ENCODE assay signal across 8 cellular contexts in the genomic region with DNA sequence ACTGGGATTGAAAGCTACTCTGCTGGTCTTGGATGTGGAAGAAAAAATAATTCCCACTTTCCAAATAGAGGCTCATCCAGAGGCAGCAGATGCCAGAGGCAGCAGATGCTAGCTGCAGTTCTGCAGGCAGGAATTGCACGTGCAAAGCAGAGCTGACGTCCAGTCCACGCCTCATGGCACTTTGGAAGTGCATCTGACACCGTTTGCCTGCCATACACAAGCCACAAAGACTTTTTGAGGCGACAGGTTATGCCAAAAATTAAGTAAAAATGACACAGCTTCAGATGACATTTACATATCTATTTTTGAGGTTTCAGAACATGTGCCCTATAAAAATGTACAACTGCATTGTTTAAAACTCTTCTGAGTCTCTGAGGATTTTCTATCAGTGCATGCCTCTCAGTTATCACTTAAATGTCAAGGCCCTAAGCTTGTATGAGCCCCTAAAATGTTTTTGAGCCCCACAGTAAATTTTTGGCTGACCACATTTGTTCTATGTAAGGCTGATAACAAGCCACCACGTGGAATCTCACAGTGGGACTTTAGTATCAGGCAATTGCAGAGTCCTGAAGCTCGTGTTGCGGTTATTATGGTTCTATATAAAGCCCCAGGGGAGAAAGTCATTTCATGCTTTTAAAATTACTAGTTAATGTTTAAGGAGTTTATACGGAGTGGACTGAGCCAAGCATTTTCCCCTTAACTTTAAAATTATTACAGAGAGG.
A peak's percentile ranks its signal among the peaks of the same experiment; 100 is the strongest.
DNase-seq lines count a peak whose midpoint lies in the region; ATAC-seq and TF ChIP-seq lines count a peak whose summit lies in the region.

No MANE protein-coding gene starts in this region.

- no peaks in the 10 kb centered on the region for H3K36me3 ChIP-seq in muscle layer of duodenum (ENCODE audit: control insufficient read depth in 1 of 2, insufficient read depth in 2 of 2, low read length in 2 of 2)
- no peaks in the 10 kb centered on the region for H3K36me3 ChIP-seq in psoas muscle (ENCODE audit: insufficient read depth in 1 of 2, low read depth in 1 of 2)

- peaks cover 78% of the 10 kb centered on the region for H3K4me1 Mint-ChIP-seq in activated CD8-positive, alpha-beta T cell treated with anti-CD3 and anti-CD28 coated beads for 36 hours (ENCODE audit: low read depth)

- peaks cover 13% of the 10 kb centered on the region for H3K9me3 Mint-ChIP-seq in activated CD8-positive, alpha-beta T cell treated with anti-CD3 and anti-CD28 coated beads for 36 hours

- WGBS in psoas muscle, 3 donors, result 40 to 61% (median 51%) methylated on average over 9 of the region's 9 CpGs

- intact Hi-C loops in activated CD8-positive, alpha-beta T cell treated with anti-CD3 and anti-CD28 coated beads for 36 hours (cut with micrococcal nuclease), result loop anchor here (10.0 kb wide), 1 partner anchor 237 kb away; a partner anchor contains a TSS
- intact Hi-C loops in psoas muscle (cut with DNase I), result no loop called here

- DNase-seq in ACHN (peak; percentile 62), psoas muscle (no peak), COLO668 (lab: John Stamatoyannopoulos, UW; ENCODE audit: unreplicated experiment) (no peak)
- DNase-seq in activated CD8-positive, alpha-beta T cell treated with anti-CD3 and anti-CD28 coated beads for 36 hours, result peak; percentile 35
- DNase-seq in activated naive CD4-positive, alpha-beta T cell treated with anti-CD3 and anti-CD28 coated beads, Interleukin-2, amount 50 U/mL, for 16 hours, result no peak

- no peaks in the 10 kb centered on the region for H3K27me3 Mint-ChIP-seq in activated CD8-positive, alpha-beta T cell treated with anti-CD3 and anti-CD28 coated beads for 36 hours

- in situ Hi-C loops in ACHN (cut with HindIII; ENCODE audit: low pct_ligation_motif_present, low pct_unique_long_range_greater_than_20kb, low sequenced_read_pairs), result no loop called here

- ATAC-seq in GM19025 (IDR thresholded peaks at IDR 0.05; ENCODE audit: low read depth, unreplicated experiment) (peak; percentile 80), HG03108 (IDR thresholded peaks at IDR 0.05; ENCODE audit: unreplicated experiment) (peak; percentile 78), psoas muscle (no peak)
- peak; percentile 67 for ATAC-seq in activated CD8-positive, alpha-beta T cell treated with anti-CD3 and anti-CD28 coated beads for 36 hours

- H3K4me1 ChIP-seq in muscle layer of duodenum (ENCODE audit: control insufficient read depth in 1 of 2, insufficient read depth in 2 of 2, low read length in 2 of 2) (peaks cover 0 to 23% of the 10 kb centered on the region in 2 donors), psoas muscle (no peaks in the 10 kb centered on the region)

- H3K4me3 Mint-ChIP-seq in activated CD8-positive, alpha-beta T cell treated with anti-CD3 and anti-CD28 coated beads for 36 hours, result no peak overlapping the region

- CTCF ChIA-PET in activated CD8-positive, alpha-beta T cell treated with anti-CD3 and anti-CD28 coated beads for 36 hours (lab: Charles Lee), result interaction anchor here (1.2 to 1.5 kb wide), 2 partner anchors 11 to 25 kb away, joined by 3 to 5 read pairs; no protein-coding TSS in a partner anchor

- H3K9me3 ChIP-seq in muscle layer of duodenum (ENCODE audit: control insufficient read depth in 1 of 2, low read length in 2 of 2) (peaks cover 0 to 3% of the 10 kb centered on the region in 2 donors), psoas muscle (peaks cover 6% of the 10 kb centered on the region)

- H3K27ac ChIP-seq in muscle layer of duodenum (ENCODE audit: low read length) (peak overlapping the region; percentile 52), psoas muscle (no peak overlapping the region)

- POLR2A ChIA-PET in activated CD8-positive, alpha-beta T cell treated with anti-CD3 and anti-CD28 coated beads for 36 hours (lab: Charles Lee), result interaction anchor here (0.7 to 1.2 kb wide), 4 partner anchors 15 to 347 kb away, joined by 3 to 5 read pairs (median 4); no protein-coding TSS in a partner anchor

- H3K36me3 Mint-ChIP-seq in activated CD8-positive, alpha-beta T cell treated with anti-CD3 and anti-CD28 coated beads for 36 hours (ENCODE audit: low read depth), result peaks cover 18% of the 10 kb centered on the region

- no peaks in the 10 kb centered on the region for H3K27me3 ChIP-seq in muscle layer of duodenum (ENCODE audit: low read depth, low read length)
- no peaks in the 10 kb centered on the region for H3K27me3 ChIP-seq in psoas muscle (ENCODE audit: insufficient read depth in 3 of 3, low read length in 2 of 3)

- peak overlapping the region; percentile 84 for H3K27ac Mint-ChIP-seq in activated CD8-positive, alpha-beta T cell treated with anti-CD3 and anti-CD28 coated beads for 36 hours

- no peak for TF ChIP-seq CTCF in activated CD8-positive, alpha-beta T cell treated with anti-CD3 and anti-CD28 coated beads for 36 hours (IDR thresholded peaks at IDR 0.05)
- TF ChIP-seq CTCF in psoas muscle (IDR thresholded peaks at IDR 0.05), result no peak

- H3K4me3 ChIP-seq in muscle layer of duodenum (ENCODE audit: low read depth in 1 of 2, low read length in 2 of 2) (no peak overlapping the region), psoas muscle (no peak overlapping the region)

Comparison
In these comparisons a context has a peak if more than half of its experiments do, and no peak if none do; other contexts are left out.
1. DNase-seq: peak in ACHN (single experiment) and activated CD8-positive, alpha-beta T cell treated with anti-CD3 and anti-CD28 coated beads for 36 hours (single experiment); none in psoas muscle (0 of 2), COLO668 (single experiment) and activated naive CD4-positive, alpha-beta T cell treated with anti-CD3 and anti-CD28 coated beads, Interleukin-2, amount 50 U/mL, for 16 hours (single experiment).
2. ATAC-seq: peak in GM19025 (single experiment), HG03108 (single experiment) and activated CD8-positive, alpha-beta T cell treated with anti-CD3 and anti-CD28 coated beads for 36 hours (single experiment); none in psoas muscle (0 of 4).